In genomic region chr4:11954093-11954492, GRCh38 we compare ENCODE assay signal across 9 cellular contexts.
DNase-seq lines count a peak whose midpoint lies in the region; ATAC-seq and TF ChIP-seq lines count a peak whose summit lies in the region.
"Had no signal": no experiment of that assay in that cellular context is flagged by ENCODE, and none has a peak within 500 bp of the region (broad histone marks: within the 10 kb centered on the region; RNA-seq: fewer than 3 reads in every experiment).

No MANE protein-coding gene starts in this region.

- no peak overlapping the region for H3K4me2 ChIP-seq in smooth muscle cell

- H3K4me1 ChIP-seq in NT2/D1 (ENCODE audit: insufficient read depth, insufficient read length) = no peaks in the 10 kb centered on the region
- H3K4me1 ChIP-seq in smooth muscle cell (ENCODE audit: low read depth) = no peaks in the 10 kb centered on the region

- DNase-seq in NCI-H510A treated with DMSO at 0.1 percent for 48 hours (lab: John Stamatoyannopoulos, UW) (peak; percentile 4), NCI-H510A (lab: John Stamatoyannopoulos, UW) (no peak), NT2/D1 (ENCODE audit: low read depth, low spot score) (peak; percentile 62), fibroblast of mammary gland (ENCODE audit: low read depth) (peak; percentile 30), smooth muscle cell (lab: John Stamatoyannopoulos, UW; ENCODE audit: unreplicated experiment) (no peak), DMS79 treated with DMSO at 0.1 percent for 48 hours (lab: John Stamatoyannopoulos, UW) (no peak), erythroblast (lab: John Stamatoyannopoulos, UW) (no peak)
- DNase-seq: NCI-H1105 treated with DMSO at 0.1 percent for 48 hours had no signal

- H3K36me3 ChIP-seq in NT2/D1 (ENCODE audit: insufficient read depth, insufficient read length, low read length) (no peaks in the 10 kb centered on the region), smooth muscle cell (ENCODE audit: low read depth) (no peaks in the 10 kb centered on the region)

- WGBS in smooth muscle cell (ENCODE audit: low lambda C conversion rate) = 67% methylated on average over 2 of the region's 2 CpGs

- no peak for ATAC-seq in GM18498 (IDR thresholded peaks at IDR 0.05; ENCODE audit: unreplicated experiment)

- no peaks in the 10 kb centered on the region for H3F3A ChIP-seq in smooth muscle cell (ENCODE audit: low read depth)

- no peak for TF ChIP-seq POLR2A in erythroblast (IDR thresholded peaks at IDR 0.05; ENCODE audit: low read length)

- H3K4me3 ChIP-seq in NT2/D1 (ENCODE audit: insufficient read length, low read depth) = no peak overlapping the region
- no peak overlapping the region for H3K4me3 ChIP-seq in fibroblast of mammary gland (ENCODE audit: control insufficient read depth, low read depth, low read length)
- H3K4me3 ChIP-seq in smooth muscle cell = no peak overlapping the region

- H3K79me2 ChIP-seq in smooth muscle cell (ENCODE audit: low read depth) = no peaks in the 10 kb centered on the region

- peak; percentile 30 for TF ChIP-seq CTCF in fibroblast of mammary gland (conservative IDR thresholded peaks at IDR 0.05; ENCODE audit: control insufficient read depth, insufficient read depth, low read depth, low read length)
- peak; percentile 49 for TF ChIP-seq CTCF in smooth muscle cell (IDR thresholded peaks at IDR 0.05; ENCODE audit: borderline replicate concordance, insufficient read depth, poor library complexity, severe bottlenecking)

- H4K20me1 ChIP-seq in smooth muscle cell (ENCODE audit: low read depth) = no peaks in the 10 kb centered on the region

- H2AFZ ChIP-seq in smooth muscle cell (ENCODE audit: low read depth) = no peak overlapping the region

- H3K27me3 ChIP-seq in NT2/D1 (ENCODE audit: insufficient read depth, insufficient read length) = no peaks in the 10 kb centered on the region
- no peaks in the 10 kb centered on the region for H3K27me3 ChIP-seq in smooth muscle cell (ENCODE audit: low read depth)

- no peaks in the 10 kb centered on the region for H3K9me3 ChIP-seq in NT2/D1 (ENCODE audit: insufficient read depth, low read length)
- H3K9me3 ChIP-seq in smooth muscle cell (replicated peaks; ENCODE audit: low read depth) = no peaks in the 10 kb centered on the region

- H3K9ac ChIP-seq in NT2/D1 (ENCODE audit: insufficient read length, low read depth) = no peak overlapping the region
- H3K9ac ChIP-seq in smooth muscle cell (ENCODE audit: low read depth) = no peak overlapping the region

- H3K27ac ChIP-seq in smooth muscle cell (ENCODE audit: low read depth) = no peak overlapping the region

Comparison
In these comparisons a context has a peak if more than half of its experiments do, and no peak if none do; other contexts are left out.
1. DNase-seq: peak in NCI-H510A treated with DMSO at 0.1 percent for 48 hours (single experiment), NT2/D1 (single experiment) and fibroblast of mammary gland (single experiment); none in NCI-H510A (single experiment), smooth muscle cell (single experiment), DMS79 treated with DMSO at 0.1 percent for 48 hours (single experiment) and erythroblast (0 of 2).